In the genomic region with DNA sequence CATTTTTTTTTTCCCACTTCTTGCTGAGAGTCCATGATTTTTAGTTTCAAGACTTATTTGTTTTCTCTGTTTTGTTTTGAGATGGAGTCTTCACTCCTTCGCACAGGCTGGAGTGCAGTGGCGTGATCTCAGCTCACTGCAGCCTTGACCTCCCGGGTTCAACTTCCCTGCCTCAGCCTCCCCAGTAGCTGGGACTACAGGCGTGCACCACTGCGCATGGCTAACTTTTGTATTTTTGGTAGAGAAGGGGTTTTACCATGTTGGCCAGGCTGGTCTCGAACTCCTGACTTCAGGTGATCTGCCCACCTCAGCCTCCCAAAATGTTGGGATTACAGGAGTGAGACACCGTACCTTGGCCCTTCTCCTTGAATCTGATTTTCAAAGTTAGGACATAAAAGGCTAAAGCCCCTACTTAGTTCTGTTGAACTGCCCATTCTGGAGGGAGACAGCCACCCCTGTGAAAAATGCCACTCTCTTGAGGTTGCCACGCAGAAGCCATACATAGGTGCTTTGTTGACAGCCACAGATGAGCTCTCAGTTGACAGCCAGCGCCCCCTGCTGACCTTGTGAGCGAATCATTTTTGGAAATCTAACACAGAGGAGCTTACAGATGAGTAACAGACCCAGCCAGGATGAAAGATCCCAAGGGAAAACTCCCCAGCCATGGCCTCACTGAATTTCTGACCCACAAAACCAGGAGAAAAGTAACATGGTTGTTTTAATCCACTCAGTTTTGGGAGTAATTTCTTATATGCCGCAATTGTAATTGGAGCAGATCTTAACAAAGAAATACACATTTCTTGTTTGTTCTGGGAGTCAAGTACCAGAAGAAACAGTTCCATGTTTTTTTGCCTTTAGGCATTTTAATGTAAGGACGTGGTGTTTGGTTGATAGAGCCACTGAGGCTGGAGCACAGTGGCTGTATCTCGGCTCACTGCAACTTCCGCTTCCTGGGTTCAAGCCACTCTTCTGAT, we compare ENCODE assay signal across 1 cellular context.
TF ChIP-seq lines count a peak whose summit lies in the region.

No MANE protein-coding gene starts in this region.

TF ChIP-seq in neural cell, 6 proteins besides CTCF, POLR2A, EP300 and RAD21 (continued from another document):
- TF ChIP-seq REST (IDR thresholded peaks at IDR 0.05; ENCODE audit: borderline replicate concordance): no peak
- TF ChIP-seq SMC3 (conservative IDR thresholded peaks at IDR 0.05; ENCODE audit: poor library complexity): peak; percentile 57
